ENCODE assay signal across 1 cellular context in the genomic region with DNA sequence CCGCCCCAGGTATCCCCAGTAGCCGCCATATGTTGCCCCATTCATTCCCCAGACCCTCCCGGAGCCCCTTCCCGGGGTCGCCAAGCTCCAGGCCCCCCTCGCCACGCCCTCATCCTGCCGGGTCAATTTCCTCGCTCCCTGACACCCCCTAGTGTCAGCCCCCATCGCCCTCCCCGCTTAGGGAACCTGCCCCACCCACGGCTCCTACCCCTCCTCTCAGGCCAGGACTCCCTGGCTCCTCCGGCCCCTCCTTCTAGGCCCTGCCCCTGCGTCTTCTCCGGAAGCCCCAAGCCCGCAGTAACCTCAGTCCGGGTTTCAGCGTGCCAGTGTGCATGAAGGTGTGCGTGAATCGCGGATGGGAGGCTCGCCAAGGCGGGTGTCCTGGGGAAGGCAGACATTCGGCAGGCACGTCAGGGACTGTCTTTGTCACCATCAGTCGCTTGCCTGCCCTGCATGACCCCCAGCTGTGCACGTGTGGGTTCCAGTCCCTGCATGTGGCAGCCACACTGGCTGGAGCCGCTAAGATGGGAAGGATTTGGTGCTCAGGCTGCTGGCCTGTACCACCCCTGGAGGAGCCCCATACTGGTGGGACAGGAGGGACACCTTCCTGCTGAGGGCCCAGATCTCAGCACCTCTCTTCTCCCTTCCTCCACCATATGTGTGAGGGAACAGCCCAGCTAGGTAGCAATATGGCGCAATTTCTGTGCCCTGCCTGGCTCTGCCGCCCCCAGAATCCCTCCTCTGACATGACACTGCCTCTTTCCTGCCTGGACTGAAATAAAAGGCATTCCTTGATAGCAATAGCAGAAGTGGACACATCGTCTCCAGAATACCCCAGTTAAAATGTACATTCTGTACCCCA.
A peak's percentile ranks its signal among the peaks of the same experiment; 100 is the strongest.
TF ChIP-seq lines count a peak whose summit lies in the region.

No MANE protein-coding gene starts in this region.

TF ChIP-seq in WTC11, 78 proteins besides CTCF, POLR2A, EP300 and RAD21 (continued from another document):
- TF ChIP-seq, protein P1, sequence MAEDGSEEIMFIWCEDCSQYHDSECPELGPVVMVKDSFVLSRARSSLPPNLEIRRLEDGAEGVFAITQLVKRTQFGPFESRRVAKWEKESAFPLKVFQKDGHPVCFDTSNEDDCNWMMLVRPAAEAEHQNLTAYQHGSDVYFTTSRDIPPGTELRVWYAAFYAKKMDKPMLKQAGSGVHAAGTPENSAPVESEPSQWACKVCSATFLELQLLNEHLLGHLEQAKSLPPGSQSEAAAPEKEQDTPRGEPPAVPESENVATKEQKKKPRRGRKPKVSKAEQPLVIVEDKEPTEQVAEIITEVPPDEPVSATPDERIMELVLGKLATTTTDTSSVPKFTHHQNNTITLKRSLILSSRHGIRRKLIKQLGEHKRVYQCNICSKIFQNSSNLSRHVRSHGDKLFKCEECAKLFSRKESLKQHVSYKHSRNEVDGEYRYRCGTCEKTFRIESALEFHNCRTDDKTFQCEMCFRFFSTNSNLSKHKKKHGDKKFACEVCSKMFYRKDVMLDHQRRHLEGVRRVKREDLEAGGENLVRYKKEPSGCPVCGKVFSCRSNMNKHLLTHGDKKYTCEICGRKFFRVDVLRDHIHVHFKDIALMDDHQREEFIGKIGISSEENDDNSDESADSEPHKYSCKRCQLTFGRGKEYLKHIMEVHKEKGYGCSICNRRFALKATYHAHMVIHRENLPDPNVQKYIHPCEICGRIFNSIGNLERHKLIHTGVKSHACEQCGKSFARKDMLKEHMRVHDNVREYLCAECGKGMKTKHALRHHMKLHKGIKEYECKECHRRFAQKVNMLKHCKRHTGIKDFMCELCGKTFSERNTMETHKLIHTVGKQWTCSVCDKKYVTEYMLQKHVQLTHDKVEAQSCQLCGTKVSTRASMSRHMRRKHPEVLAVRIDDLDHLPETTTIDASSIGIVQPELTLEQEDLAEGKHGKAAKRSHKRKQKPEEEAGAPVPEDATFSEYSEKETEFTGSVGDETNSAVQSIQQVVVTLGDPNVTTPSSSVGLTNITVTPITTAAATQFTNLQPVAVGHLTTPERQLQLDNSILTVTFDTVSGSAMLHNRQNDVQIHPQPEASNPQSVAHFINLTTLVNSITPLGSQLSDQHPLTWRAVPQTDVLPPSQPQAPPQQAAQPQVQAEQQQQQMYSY (CRISPR knock-in tag; IDR thresholded peaks at IDR 0.05): 0 out of 2 replicates have a peak, but pooled peaks have one; percentile 19
- no peak for TF ChIP-seq ELF4 (CRISPR knock-in tag; IDR thresholded peaks at IDR 0.05; ENCODE audit: low read depth)
- no peak for TF ChIP-seq NFATC4 (CRISPR knock-in tag; IDR thresholded peaks at IDR 0.05)
- no peak for TF ChIP-seq ZNF416 (CRISPR knock-in tag; IDR thresholded peaks at IDR 0.05)
- TF ChIP-seq TEAD1 (CRISPR knock-in tag; IDR thresholded peaks at IDR 0.05): peak; percentile 14; the same call in 1 of the 2 replicates
- peak; percentile 34; the same call in 1 of the 2 replicates for TF ChIP-seq ETV6 (CRISPR knock-in tag; IDR thresholded peaks at IDR 0.05)
- no peak for TF ChIP-seq CREM (CRISPR knock-in tag; IDR thresholded peaks at IDR 0.05)
- TF ChIP-seq, protein P2, sequence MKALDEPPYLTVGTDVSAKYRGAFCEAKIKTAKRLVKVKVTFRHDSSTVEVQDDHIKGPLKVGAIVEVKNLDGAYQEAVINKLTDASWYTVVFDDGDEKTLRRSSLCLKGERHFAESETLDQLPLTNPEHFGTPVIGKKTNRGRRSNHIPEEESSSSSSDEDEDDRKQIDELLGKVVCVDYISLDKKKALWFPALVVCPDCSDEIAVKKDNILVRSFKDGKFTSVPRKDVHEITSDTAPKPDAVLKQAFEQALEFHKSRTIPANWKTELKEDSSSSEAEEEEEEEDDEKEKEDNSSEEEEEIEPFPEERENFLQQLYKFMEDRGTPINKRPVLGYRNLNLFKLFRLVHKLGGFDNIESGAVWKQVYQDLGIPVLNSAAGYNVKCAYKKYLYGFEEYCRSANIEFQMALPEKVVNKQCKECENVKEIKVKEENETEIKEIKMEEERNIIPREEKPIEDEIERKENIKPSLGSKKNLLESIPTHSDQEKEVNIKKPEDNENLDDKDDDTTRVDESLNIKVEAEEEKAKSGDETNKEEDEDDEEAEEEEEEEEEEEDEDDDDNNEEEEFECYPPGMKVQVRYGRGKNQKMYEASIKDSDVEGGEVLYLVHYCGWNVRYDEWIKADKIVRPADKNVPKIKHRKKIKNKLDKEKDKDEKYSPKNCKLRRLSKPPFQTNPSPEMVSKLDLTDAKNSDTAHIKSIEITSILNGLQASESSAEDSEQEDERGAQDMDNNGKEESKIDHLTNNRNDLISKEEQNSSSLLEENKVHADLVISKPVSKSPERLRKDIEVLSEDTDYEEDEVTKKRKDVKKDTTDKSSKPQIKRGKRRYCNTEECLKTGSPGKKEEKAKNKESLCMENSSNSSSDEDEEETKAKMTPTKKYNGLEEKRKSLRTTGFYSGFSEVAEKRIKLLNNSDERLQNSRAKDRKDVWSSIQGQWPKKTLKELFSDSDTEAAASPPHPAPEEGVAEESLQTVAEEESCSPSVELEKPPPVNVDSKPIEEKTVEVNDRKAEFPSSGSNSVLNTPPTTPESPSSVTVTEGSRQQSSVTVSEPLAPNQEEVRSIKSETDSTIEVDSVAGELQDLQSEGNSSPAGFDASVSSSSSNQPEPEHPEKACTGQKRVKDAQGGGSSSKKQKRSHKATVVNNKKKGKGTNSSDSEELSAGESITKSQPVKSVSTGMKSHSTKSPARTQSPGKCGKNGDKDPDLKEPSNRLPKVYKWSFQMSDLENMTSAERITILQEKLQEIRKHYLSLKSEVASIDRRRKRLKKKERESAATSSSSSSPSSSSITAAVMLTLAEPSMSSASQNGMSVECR (CRISPR knock-in tag; IDR thresholded peaks at IDR 0.05; ENCODE audit: borderline replicate concordance): peak; percentile 61
- TF ChIP-seq FOXK1 (CRISPR knock-in tag; IDR thresholded peaks at IDR 0.05): 0 out of 2 replicates have a peak, but pooled peaks have one; percentile 25
